Comparison of ENCODE assay signal across 8 cellular contexts in the genomic region with DNA sequence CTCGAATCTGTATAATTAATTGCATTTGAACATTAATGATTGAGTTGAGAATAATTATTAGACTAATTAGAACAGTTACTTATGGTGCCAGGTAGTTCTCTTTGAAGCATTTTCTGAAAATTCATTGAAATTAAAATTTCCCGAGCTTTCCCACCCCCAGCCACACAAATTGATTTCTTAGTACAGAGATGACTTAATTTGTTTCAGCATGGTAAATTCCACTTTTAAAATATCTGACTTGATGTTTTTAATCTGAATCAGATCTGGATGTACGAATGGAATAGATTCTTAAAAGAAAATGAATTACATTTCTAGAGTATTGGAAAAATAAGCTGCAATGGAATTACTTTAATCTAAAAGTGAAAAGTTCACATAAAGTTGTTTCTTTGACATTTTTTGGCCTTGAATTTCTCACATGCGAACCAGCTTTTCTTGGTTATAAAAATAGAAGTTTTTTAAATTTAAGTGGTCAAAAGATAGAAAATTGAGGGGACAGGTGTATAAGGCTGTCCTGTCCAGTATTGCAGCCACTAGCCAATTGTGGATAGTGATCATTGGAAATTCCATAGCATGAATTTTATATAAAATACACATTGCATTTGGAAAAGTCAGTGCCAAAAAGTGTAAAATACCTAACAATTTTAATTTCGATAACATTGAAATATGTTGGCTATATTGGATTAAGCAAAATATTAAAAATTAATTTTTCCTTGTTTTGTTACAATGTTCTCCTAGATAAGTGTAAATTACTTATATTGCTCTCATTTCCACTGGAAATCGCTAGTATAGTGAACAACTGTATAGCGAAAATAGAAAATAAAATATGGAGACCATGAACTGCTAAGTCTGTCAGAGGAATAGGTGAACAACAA.
DNase-seq lines count a peak whose midpoint lies in the region; ATAC-seq and TF ChIP-seq lines count a peak whose summit lies in the region.

No MANE protein-coding gene starts in this region.

- no peaks in the 10 kb centered on the region for H3K9me3 Mint-ChIP-seq in T-helper 1 cell treated with Interleukin-12 subunit alpha and Interleukin-12 subunit beta and Interleukin-4 antibody, amounts not matched to agents 30 μg/mL and 1 μg/mL, for 36 hours
- H3K9me3 Mint-ChIP-seq in activated B cell treated with CpG ODN at 0.5 μM for 24 hours = peaks cover 9% of the 10 kb centered on the region

- ATAC-seq in activated B cell treated with CpG ODN at 0.5 μM for 24 hours (ENCODE audit: low read depth) (no peak), GM21737 (IDR thresholded peaks at IDR 0.05; ENCODE audit: unreplicated experiment) (no peak), GM18505 (IDR thresholded peaks at IDR 0.05; ENCODE audit: unreplicated experiment) (no peak)

- TF ChIP-seq CTCF in activated B cell treated with CpG ODN at 0.5 μM for 24 hours (IDR thresholded peaks at IDR 0.05) = no peak

- H3K27me3 ChIP-seq in iPS-15b (ENCODE audit: control insufficient read depth, insufficient read depth, low read length) (no peaks in the 10 kb centered on the region), stomach smooth muscle (ENCODE audit: control insufficient read depth in 1 of 2, insufficient read depth in 2 of 2, low read length in 2 of 2) (peaks cover 14 to 15% of the 10 kb centered on the region in 2 donors)

- H3K36me3 ChIP-seq in iPS-15b (ENCODE audit: control insufficient read depth, insufficient read depth, low read length) = no peaks in the 10 kb centered on the region
- H3K36me3 ChIP-seq in stomach smooth muscle (ENCODE audit: control insufficient read depth in 2 of 2, insufficient read depth in 2 of 2, low read length in 2 of 2) = no peaks in the 10 kb centered on the region

- peaks cover 63% of the 10 kb centered on the region for H3K4me1 Mint-ChIP-seq in T-helper 1 cell treated with Interleukin-12 subunit alpha and Interleukin-12 subunit beta and Interleukin-4 antibody, amounts not matched to agents 30 μg/mL and 1 μg/mL, for 36 hours (ENCODE audit: low read depth)
- H3K4me1 Mint-ChIP-seq in activated B cell treated with CpG ODN at 0.5 μM for 24 hours = peaks cover 51% of the 10 kb centered on the region

- H3K9me3 ChIP-seq in iPS-15b (ENCODE audit: control insufficient read depth, insufficient read depth, low read length) (no peaks in the 10 kb centered on the region), stomach smooth muscle (ENCODE audit: control insufficient read depth in 2 of 2, low read length in 2 of 2) (no peaks in the 10 kb centered on the region)

- CTCF ChIA-PET in activated B cell treated with CpG ODN at 0.5 μM for 24 hours (lab: Charles Lee) = interaction anchor here (0.9 to 4.0 kb wide), 11 partner anchors 12 to 1787 kb away, joined by 3 to 27 read pairs (median 4); a partner anchor contains a TSS

- peak overlapping the region; percentile 94 for H3K4me3 Mint-ChIP-seq in T-helper 1 cell treated with Interleukin-12 subunit alpha and Interleukin-12 subunit beta and Interleukin-4 antibody, amounts not matched to agents 30 μg/mL and 1 μg/mL, for 36 hours
- peak overlapping the region; percentile 96 for H3K4me3 Mint-ChIP-seq in activated B cell treated with CpG ODN at 0.5 μM for 24 hours

- TF ChIP-seq POLR2A in GM18505 (IDR thresholded peaks at IDR 0.05; ENCODE audit: borderline replicate concordance, extremely low read depth, insufficient read depth, insufficient read length) = no peak

- peaks cover 3% of the 10 kb centered on the region for H3K36me3 Mint-ChIP-seq in T-helper 1 cell treated with Interleukin-12 subunit alpha and Interleukin-12 subunit beta and Interleukin-4 antibody, amounts not matched to agents 30 μg/mL and 1 μg/mL, for 36 hours (ENCODE audit: low read depth)
- peaks cover 13% of the 10 kb centered on the region for H3K36me3 Mint-ChIP-seq in activated B cell treated with CpG ODN at 0.5 μM for 24 hours (ENCODE audit: low read depth)

- H3K27ac Mint-ChIP-seq in T-helper 1 cell treated with Interleukin-12 subunit alpha and Interleukin-12 subunit beta and Interleukin-4 antibody, amounts not matched to agents 30 μg/mL and 1 μg/mL, for 36 hours = peak overlapping the region; percentile 100
- H3K27ac Mint-ChIP-seq in activated B cell treated with CpG ODN at 0.5 μM for 24 hours = peak overlapping the region; percentile 98

- intact Hi-C loops in activated B cell treated with CpG ODN at 0.5 μM for 24 hours (cut with micrococcal nuclease) = loop anchor here (5.0 to 10.0 kb wide), 2 partner anchors 1495 to 1777 kb away; a partner anchor contains a TSS

- H3K4me3 ChIP-seq in iPS-15b (ENCODE audit: low read depth, low read length) = peak overlapping the region; percentile 96
- H3K4me3 ChIP-seq in stomach smooth muscle (ENCODE audit: low read length in 2 of 2) = peak overlapping the region; percentile 79 to 91

- H3K27me3 Mint-ChIP-seq in T-helper 1 cell treated with Interleukin-12 subunit alpha and Interleukin-12 subunit beta and Interleukin-4 antibody, amounts not matched to agents 30 μg/mL and 1 μg/mL, for 36 hours (ENCODE audit: low read depth) = no peaks in the 10 kb centered on the region
- no peaks in the 10 kb centered on the region for H3K27me3 Mint-ChIP-seq in activated B cell treated with CpG ODN at 0.5 μM for 24 hours

- POLR2A ChIA-PET in activated B cell treated with CpG ODN at 0.5 μM for 24 hours (lab: Charles Lee) = interaction anchor here (0.6 to 9.1 kb wide), 47 partner anchors 8 to 1817 kb away, joined by 3 to 334 read pairs (median 7); a partner anchor contains a TSS

- DNase-seq in T-helper 1 cell (no peak), activated B cell treated with CpG ODN at 0.5 μM for 24 hours (no peak), NCI-H1694 treated with DMSO at 0.1 percent for 48 hours (lab: John Stamatoyannopoulos, UW) (no peak)

- peaks cover 6% of the 10 kb centered on the region for H3K4me1 ChIP-seq in iPS-15b (ENCODE audit: control insufficient read depth, insufficient read depth, low read length)
- peaks cover 23% of the 10 kb centered on the region for H3K4me1 ChIP-seq in stomach smooth muscle (ENCODE audit: control insufficient read depth, insufficient read depth, low read length)

- H3K9ac ChIP-seq in iPS-15b (ENCODE audit: low read depth, low read length) (peak overlapping the region; percentile 99), stomach smooth muscle (ENCODE audit: low read length in 2 of 2) (peak overlapping the region in 1 of 2 donors; percentile 73)

- peak overlapping the region; percentile 91 for H3K27ac ChIP-seq in stomach smooth muscle (ENCODE audit: low read length)
